Comparison of ENCODE assay signal across 10 cellular contexts in the genomic region with DNA sequence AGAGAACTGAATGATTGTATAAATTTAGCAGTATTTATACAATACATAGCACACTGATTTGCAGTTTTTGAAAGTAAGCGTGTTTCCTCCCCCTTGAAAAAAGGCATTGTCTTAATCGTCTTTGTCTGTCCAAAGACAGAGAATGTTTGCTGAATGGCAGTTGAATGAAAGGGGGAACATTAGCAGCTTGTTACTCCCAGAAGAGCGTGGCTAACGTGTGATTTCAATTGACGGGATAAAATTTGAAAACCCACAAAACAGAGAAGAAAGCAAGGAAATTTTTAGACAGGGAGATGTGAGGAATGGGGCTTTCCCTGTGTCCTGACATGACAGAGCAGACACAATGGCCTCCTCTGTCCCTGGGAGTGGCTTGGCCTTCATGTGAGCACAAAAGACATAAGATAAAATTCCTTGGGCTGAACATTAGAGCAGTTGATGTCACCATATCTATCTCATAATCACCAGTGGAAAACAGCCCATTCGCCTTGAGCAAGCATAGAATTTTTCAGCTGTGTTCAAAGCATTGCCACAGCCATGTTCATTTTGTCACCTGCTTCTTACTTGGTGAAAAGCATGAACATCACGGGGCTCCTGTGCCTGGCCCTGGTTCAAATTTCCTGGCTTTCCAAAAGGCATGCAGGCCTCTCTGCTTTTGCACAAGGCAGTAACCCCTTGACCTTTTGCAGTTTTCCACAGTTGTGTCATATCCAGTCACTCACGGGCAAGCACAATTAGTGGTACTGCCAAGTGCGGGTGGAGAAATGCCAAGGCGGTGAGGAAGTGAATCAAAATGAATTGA.
DNase-seq lines count a peak whose midpoint lies in the region; ATAC-seq and TF ChIP-seq lines count a peak whose summit lies in the region.
"Had no signal": no experiment of that assay in that cellular context is flagged by ENCODE, and none has a peak within 500 bp of the region (broad histone marks: within the 10 kb centered on the region; RNA-seq: fewer than 3 reads in every experiment).

No MANE protein-coding gene starts in this region.

- H3K79me2 ChIP-seq in GM23338 (replicated peaks; ENCODE audit: insufficient read depth) = no peaks in the 10 kb centered on the region

- no peak for TF ChIP-seq POLR2A in adrenal gland (IDR thresholded peaks at IDR 0.05)

- WGBS in adrenal gland, 4 donors = 62 to 73% (median 68%) methylated on average over 9 to 10 of the region's 10 CpGs
- WGBS in psoas muscle, 3 donors = 55 to 58% (median 57%) methylated on average over 10 of the region's 10 CpGs

- no peak overlapping the region for H3K4me3 ChIP-seq in GM23338
- no peak overlapping the region for H3K4me3 ChIP-seq in adrenal gland
- no peak overlapping the region for H3K4me3 ChIP-seq in psoas muscle
- H3K4me3 ChIP-seq: tibial artery had no signal

- H3K27ac ChIP-seq in GM23338 (ENCODE audit: low read depth) (no peak overlapping the region), adrenal gland (peak overlapping the region in 4 of 5 donors; percentile 3 to 70 (median 48)), psoas muscle (peak overlapping the region; percentile 12)
- H3K27ac ChIP-seq: tibial artery had no signal

- H3K27ac Mint-ChIP-seq in GM23338 = no peak overlapping the region
- H3K27ac Mint-ChIP-seq: activated naive CD8-positive, alpha-beta T cell had no signal

- H3K9me2 ChIP-seq in GM23338 (ENCODE audit: insufficient read depth) = peaks cover 6% of the 10 kb centered on the region; the same call in 1 of the 2 replicates

- H3K4me3 Mint-ChIP-seq in GM23338 = no peak overlapping the region
- H3K4me3 Mint-ChIP-seq: activated naive CD8-positive, alpha-beta T cell had no signal

- H3K36me3 Mint-ChIP-seq in GM23338 (ENCODE audit: low read depth) = no peaks in the 10 kb centered on the region
- H3K36me3 Mint-ChIP-seq: activated naive CD8-positive, alpha-beta T cell had no signal

- H3K9me3 ChIP-seq in adrenal gland (replicated peaks in 1 of 3) (no peaks in the 10 kb centered on the region), psoas muscle (no peaks in the 10 kb centered on the region)
- H3K9me3 ChIP-seq: tibial artery had no signal

- H3K36me3 ChIP-seq in GM23338 (ENCODE audit: insufficient read depth) = no peaks in the 10 kb centered on the region
- no peaks in the 10 kb centered on the region for H3K36me3 ChIP-seq in adrenal gland (replicated peaks in 1 of 2)
- H3K36me3 ChIP-seq in psoas muscle (ENCODE audit: insufficient read depth in 1 of 2, low read depth in 1 of 2) = no peaks in the 10 kb centered on the region
- H3K36me3 ChIP-seq: tibial artery had no signal

- H4K20me1 ChIP-seq in GM23338 (replicated peaks; ENCODE audit: insufficient read depth) = no peaks in the 10 kb centered on the region

- no peak for ATAC-seq in GM23338
- peak; percentile 10 to 42 for ATAC-seq in left cardiac atrium
- ATAC-seq in psoas muscle = peak; percentile 43 to 82 (median 74)
- no peak for ATAC-seq in GM21447 (IDR thresholded peaks at IDR 0.05; ENCODE audit: unreplicated experiment)

- no peaks in the 10 kb centered on the region for H3F3A ChIP-seq in GM23338 (replicated peaks; ENCODE audit: low read depth)

- H3K9me3 Mint-ChIP-seq in GM23338 = no peaks in the 10 kb centered on the region; the same call in 2 of the 3 replicates

- H3K27me3 Mint-ChIP-seq in GM23338 (ENCODE audit: insufficient read depth, low read depth, poor library complexity) = peaks cover 8% of the 10 kb centered on the region

- intact Hi-C loops in adrenal gland (cut with DNase I) = no loop called here
- intact Hi-C loops in left cardiac atrium (cut with DNase I) = no loop called here
- intact Hi-C loops in psoas muscle (cut with DNase I) = no loop called here

- DNase-seq in GM23338 (ENCODE audit: low spot score) = no peak
- DNase-seq in adrenal gland = peak; percentile 49 to 81 (median 78)
- peak; percentile 34 for DNase-seq in left cardiac atrium
- DNase-seq in psoas muscle = peak; percentile 44 to 77
- no peak for DNase-seq in NCI-H187 treated with DMSO at 0.1 percent for 48 hours (lab: John Stamatoyannopoulos, UW)
- no peak for DNase-seq in COLO668 (lab: John Stamatoyannopoulos, UW; ENCODE audit: unreplicated experiment)
- DNase-seq in NCI-H1694 treated with DMSO at 0.1 percent for 48 hours (lab: John Stamatoyannopoulos, UW) = no peak

- peaks cover 27% of the 10 kb centered on the region for H3K4me1 Mint-ChIP-seq in GM23338

- H3K27me3 ChIP-seq in GM23338 (ENCODE audit: insufficient read depth) (no peaks in the 10 kb centered on the region), adrenal gland (no peaks in the 10 kb centered on the region), psoas muscle (ENCODE audit: insufficient read depth in 3 of 3, low read length in 2 of 3) (no peaks in the 10 kb centered on the region)
- H3K27me3 ChIP-seq: tibial artery had no signal

- H3K4me2 ChIP-seq in GM23338 = no peak overlapping the region

- TF ChIP-seq CTCF in GM23338 (conservative IDR thresholded peaks at IDR 0.05; ENCODE audit: low read depth in 2 of 2) (no peak), adrenal gland (IDR thresholded peaks at IDR 0.05) (no peak), psoas muscle (IDR thresholded peaks at IDR 0.05) (no peak)

- peak overlapping the region; percentile 87 for H2AFZ ChIP-seq in GM23338

- H3K4me1 ChIP-seq in GM23338 (ENCODE audit: insufficient read depth) = peaks cover 17% of the 10 kb centered on the region; the same call in 1 of the 2 replicates
- peaks cover 5 to 20% of the 10 kb centered on the region in 2 donors for H3K4me1 ChIP-seq in adrenal gland (replicated peaks in 1 of 2)
- peaks cover 5% of the 10 kb centered on the region for H3K4me1 ChIP-seq in psoas muscle

TF ChIP-seq in GM23338, 12 proteins besides CTCF, POLR2A, EP300 and RAD21 (continues in another document):
- TF ChIP-seq EZH2phosphoT487 (IDR thresholded peaks at IDR 0.05; ENCODE audit: unreplicated experiment) (no peak), JUNB (IDR thresholded peaks at IDR 0.05; ENCODE audit: unreplicated experiment) (no peak), ZNF331 (CRISPR knock-in tag; IDR thresholded peaks at IDR 0.05; ENCODE audit: low read depth) (no peak), STAT1 (IDR thresholded peaks at IDR 0.05; ENCODE audit: unreplicated experiment) (no peak)
- TF ChIP-seq, protein P1, sequence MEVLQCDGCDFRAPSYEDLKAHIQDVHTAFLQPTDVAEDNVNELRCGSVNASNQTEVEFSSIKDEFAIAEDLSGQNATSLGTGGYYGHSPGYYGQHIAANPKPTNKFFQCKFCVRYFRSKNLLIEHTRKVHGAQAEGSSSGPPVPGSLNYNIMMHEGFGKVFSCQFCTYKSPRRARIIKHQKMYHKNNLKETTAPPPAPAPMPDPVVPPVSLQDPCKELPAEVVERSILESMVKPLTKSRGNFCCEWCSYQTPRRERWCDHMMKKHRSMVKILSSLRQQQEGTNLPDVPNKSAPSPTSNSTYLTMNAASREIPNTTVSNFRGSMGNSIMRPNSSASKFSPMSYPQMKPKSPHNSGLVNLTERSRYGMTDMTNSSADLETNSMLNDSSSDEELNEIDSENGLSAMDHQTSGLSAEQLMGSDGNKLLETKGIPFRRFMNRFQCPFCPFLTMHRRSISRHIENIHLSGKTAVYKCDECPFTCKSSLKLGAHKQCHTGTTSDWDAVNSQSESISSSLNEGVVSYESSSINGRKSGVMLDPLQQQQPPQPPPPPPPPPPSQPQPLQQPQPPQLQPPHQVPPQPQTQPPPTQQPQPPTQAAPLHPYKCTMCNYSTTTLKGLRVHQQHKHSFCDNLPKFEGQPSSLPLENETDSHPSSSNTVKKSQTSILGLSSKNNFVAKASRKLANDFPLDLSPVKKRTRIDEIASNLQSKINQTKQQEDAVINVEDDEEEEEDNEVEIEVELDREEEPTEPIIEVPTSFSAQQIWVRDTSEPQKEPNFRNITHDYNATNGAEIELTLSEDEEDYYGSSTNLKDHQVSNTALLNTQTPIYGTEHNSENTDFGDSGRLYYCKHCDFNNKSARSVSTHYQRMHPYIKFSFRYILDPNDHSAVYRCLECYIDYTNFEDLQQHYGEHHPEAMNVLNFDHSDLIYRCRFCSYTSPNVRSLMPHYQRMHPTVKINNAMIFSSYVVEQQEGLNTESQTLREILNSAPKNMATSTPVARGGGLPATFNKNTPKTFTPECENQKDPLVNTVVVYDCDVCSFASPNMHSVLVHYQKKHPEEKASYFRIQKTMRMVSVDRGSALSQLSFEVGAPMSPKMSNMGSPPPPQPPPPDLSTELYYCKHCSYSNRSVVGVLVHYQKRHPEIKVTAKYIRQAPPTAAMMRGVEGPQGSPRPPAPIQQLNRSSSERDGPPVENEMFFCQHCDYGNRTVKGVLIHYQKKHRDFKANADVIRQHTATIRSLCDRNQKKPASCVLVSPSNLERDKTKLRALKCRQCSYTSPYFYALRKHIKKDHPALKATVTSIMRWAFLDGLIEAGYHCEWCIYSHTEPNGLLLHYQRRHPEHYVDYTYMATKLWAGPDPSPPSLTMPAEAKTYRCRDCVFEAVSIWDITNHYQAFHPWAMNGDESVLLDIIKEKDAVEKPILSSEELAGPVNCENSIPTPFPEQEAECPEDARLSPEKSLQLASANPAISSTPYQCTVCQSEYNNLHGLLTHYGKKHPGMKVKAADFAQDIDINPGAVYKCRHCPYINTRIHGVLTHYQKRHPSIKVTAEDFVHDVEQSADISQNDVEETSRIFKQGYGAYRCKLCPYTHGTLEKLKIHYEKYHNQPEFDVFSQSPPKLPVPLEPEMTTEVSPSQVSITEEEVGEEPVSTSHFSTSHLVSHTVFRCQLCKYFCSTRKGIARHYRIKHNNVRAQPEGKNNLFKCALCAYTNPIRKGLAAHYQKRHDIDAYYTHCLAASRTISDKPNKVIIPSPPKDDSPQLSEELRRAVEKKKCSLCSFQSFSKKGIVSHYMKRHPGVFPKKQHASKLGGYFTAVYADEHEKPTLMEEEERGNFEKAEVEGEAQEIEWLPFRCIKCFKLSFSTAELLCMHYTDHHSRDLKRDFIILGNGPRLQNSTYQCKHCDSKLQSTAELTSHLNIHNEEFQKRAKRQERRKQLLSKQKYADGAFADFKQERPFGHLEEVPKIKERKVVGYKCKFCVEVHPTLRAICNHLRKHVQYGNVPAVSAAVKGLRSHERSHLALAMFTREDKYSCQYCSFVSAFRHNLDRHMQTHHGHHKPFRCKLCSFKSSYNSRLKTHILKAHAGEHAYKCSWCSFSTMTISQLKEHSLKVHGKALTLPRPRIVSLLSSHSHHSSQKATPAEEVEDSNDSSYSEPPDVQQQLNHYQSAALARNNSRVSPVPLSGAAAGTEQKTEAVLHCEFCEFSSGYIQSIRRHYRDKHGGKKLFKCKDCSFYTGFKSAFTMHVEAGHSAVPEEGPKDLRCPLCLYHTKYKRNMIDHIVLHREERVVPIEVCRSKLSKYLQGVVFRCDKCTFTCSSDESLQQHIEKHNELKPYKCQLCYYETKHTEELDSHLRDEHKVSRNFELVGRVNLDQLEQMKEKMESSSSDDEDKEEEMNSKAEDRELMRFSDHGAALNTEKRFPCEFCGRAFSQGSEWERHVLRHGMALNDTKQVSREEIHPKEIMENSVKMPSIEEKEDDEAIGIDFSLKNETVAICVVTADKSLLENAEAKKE (CRISPR knock-in tag; IDR thresholded peaks at IDR 0.05) = no peak

Comparison
In these comparisons a context has a peak if more than half of its experiments do, and no peak if none do; other contexts are left out.
1. ATAC-seq: peak in left cardiac atrium (2 of 2) and psoas muscle (4 of 4); none in GM23338 (single experiment) and GM21447 (single experiment).
2. DNase-seq: peak in adrenal gland (7 of 7), left cardiac atrium (single experiment) and psoas muscle (2 of 2); none in GM23338 (single experiment), NCI-H187 treated with DMSO at 0.1 percent for 48 hours (single experiment), COLO668 (single experiment) and NCI-H1694 treated with DMSO at 0.1 percent for 48 hours (single experiment).